ENCODE assay signal across 10 cellular contexts in the genomic region with DNA sequence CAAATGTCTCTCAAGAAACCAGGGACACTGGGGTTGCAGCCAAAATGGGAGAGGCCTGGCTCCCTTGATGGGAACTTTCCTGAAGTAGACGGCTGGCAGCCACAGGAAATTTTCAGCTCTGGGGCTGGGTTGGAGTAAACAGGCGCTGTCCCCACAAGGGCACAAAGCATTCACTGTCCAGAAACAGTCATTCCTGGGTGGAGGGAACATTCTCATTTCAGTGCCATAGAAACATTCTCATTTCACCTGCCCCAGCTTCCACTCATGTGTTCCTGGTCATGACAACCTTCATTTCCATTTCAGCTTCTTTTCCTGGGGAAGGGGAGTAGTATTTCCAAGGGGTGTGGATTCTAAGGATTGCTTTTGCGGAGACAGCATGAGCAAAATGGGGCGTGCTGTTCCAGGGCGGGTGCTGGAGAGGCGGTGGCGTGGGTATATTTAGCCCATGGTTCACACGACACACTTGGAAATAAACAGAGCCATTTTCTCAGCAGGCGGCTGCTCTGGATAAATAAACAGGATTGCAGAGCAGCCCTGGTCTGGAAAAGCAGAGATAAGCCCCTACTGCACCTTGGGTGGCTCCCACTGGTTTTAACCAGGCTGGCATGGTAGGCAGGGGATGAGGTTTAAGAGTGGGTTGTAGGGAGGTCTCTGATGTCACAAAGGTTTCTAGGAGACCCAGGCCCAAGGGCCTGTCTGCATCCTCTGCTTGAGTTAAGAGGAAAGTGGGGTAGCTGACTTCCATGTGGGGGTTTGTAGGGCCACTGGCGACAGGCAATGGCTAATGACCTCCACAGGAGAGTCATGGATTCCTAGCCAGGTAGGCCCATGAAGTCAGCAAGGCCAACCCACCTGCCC. TPM values are rescaled to one million over a fixed set of nuclear protein-coding genes. Genes with fewer than 3 reads are reported as not detected.
A peak's percentile ranks its signal among the peaks of the same experiment; 100 is the strongest.
DNase-seq lines count a peak whose midpoint lies in the region; ATAC-seq, FAIRE-seq and TF ChIP-seq lines count a peak whose summit lies in the region.
"Had no signal": no experiment of that assay in that cellular context is flagged by ENCODE, and none has a peak within 500 bp of the region (broad histone marks: within the 10 kb centered on the region; RNA-seq: fewer than 3 reads in every experiment).

No MANE protein-coding gene starts in this region.

- H3K27me3 Mint-ChIP-seq in natural killer cell (ENCODE audit: low read depth in 2 of 2) = no peaks in the 10 kb centered on the region
- H3K27me3 Mint-ChIP-seq: activated B cell treated with CpG ODN at 0.5 μM for 24 hours had no signal

- no peaks in the 10 kb centered on the region for H3K9me3 Mint-ChIP-seq in natural killer cell
- H3K9me3 Mint-ChIP-seq: activated B cell treated with CpG ODN at 0.5 μM for 24 hours had no signal

- peak overlapping the region; percentile 89 to 100 for H3K27ac Mint-ChIP-seq in natural killer cell
- H3K27ac Mint-ChIP-seq: activated B cell treated with CpG ODN at 0.5 μM for 24 hours had no signal

- intact Hi-C loops in natural killer cell (cut with micrococcal nuclease) = no loop called here

- H3K4me1 Mint-ChIP-seq in natural killer cell = peaks cover 80 to 83% of the 10 kb centered on the region in 2 donors

- no peak for FAIRE-seq in HTR-8/SVneo (lab: Jason Lieb, UNC)

- ATAC-seq in natural killer cell (no peak), GM21390 (IDR thresholded peaks at IDR 0.05; ENCODE audit: unreplicated experiment) (no peak), GM19324 (IDR thresholded peaks at IDR 0.05; ENCODE audit: low FRiP score, unreplicated experiment) (no peak)

- no peak for TF ChIP-seq CTCF in natural killer cell (IDR thresholded peaks at IDR 0.05)

- H3K4me3 Mint-ChIP-seq in natural killer cell = no peak overlapping the region
- H3K4me3 Mint-ChIP-seq: activated B cell treated with CpG ODN at 0.5 μM for 24 hours had no signal

- DNase-seq in AG20443 (ENCODE audit: low spot score) (peak; percentile 50), NCI-H345 (lab: John Stamatoyannopoulos, UW) (peak; percentile 92), erythroblast (lab: John Stamatoyannopoulos, UW) (peak; percentile 89 to 92), natural killer cell (no peak), retina (no peak), HTR-8/SVneo (ENCODE audit: insufficient read length, low spot score) (no peak)
- DNase-seq: activated B cell treated with CpG ODN at 0.5 μM for 24 hours, GDM1 had no signal

- H3K36me3 Mint-ChIP-seq in natural killer cell = no peaks in the 10 kb centered on the region

- peak; percentile 62 for TF ChIP-seq POLR2A in erythroblast (IDR thresholded peaks at IDR 0.05; ENCODE audit: low read length)

RNA-seq across cellular contexts. Expression of a gene that starts 32.9 kb away (rescaled TPM):
- not detected for total RNA-seq in natural killer cell
- total RNA-seq: activated B cell treated with CpG ODN at 0.5 μM for 24 hours had no signal

RNA-seq across cellular contexts. Expression of a gene that starts 52.1 kb away (rescaled TPM):
- total RNA-seq in natural killer cell = 10 to 100 TPM; 67.4 to 92.6 (median 78.6) TPM

Comparison
In these comparisons a context has a peak if more than half of its experiments do, and no peak if none do; other contexts are left out.
1. DNase-seq: peak in AG20443 (single experiment), NCI-H345 (single experiment) and erythroblast (2 of 2); none in natural killer cell (single experiment), retina (single experiment) and HTR-8/SVneo (single experiment).